In the genomic region with DNA sequence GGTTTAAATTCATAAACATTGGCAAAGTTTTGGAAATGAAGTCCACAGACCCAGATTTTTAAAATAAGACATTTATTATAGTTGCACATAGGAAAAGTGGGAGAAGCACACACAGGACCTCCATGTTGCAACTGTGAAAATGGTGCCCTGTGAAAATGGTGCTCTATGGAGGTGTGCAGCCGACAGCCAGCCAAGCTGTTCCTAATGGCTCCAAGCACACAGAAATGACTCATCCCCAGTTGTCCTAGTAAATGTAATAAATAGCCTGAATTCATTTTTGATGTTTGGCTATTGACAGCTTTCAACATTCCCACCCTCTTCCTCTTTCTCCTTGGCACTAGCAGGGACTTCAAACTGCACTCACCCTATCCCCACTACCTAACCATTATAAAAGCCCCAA, we compare ENCODE assay signal across 19 cellular contexts.
"Had no signal": no experiment of that assay in that cellular context is flagged by ENCODE, and none has a peak within 500 bp of the region (broad histone marks: within the 10 kb centered on the region; RNA-seq: fewer than 3 reads in every experiment).

No MANE protein-coding gene starts in this region.

- H3K4me1 ChIP-seq: heart left ventricle, psoas muscle, testis, tibial nerve, upper lobe of right lung, vagina had no signal

- DNase-seq: heart left ventricle; hippocampal formation; kidney glomerular epithelial cell; mammary epithelial cell; mucosa of descending colon; naive thymus-derived CD8-positive, alpha-beta T cell; psoas muscle; stimulated activated CD4-positive, alpha-beta T cell treated with anti-CD3 and anti-CD28 coated beads, Interleukin-2, amount 100 ng/mL, for 24 hours; stimulated activated CD4-positive, alpha-beta T cell treated with anti-CD3 and anti-CD28 coated beads, Interleukin-4, amount 100 ng/mL, for 4 hours; stimulated activated naive B cell treated with anti-CD40 and anti-IgM and Interleukin-4, amounts not matched to agents 10 μg/mL and 1 μg/mL and 100 μg/mL, for 72 hours; stimulated activated naive CD8-positive, alpha-beta T cell treated with anti-CD3 and anti-CD28 coated beads, Interleukin-15, amount 100 ng/mL, for 72 hours; testis; upper lobe of right lung had no signal

- H3K27me3 ChIP-seq: heart left ventricle, neutrophil, testis, tibial nerve, upper lobe of right lung, vagina had no signal

- H3K36me3 ChIP-seq: heart left ventricle, neutrophil, tibial nerve, upper lobe of right lung, vagina had no signal

- H3K9me3 ChIP-seq: heart left ventricle, mucosa of descending colon, neutrophil, psoas muscle, testis, tibial nerve, upper lobe of right lung, vagina had no signal

- FAIRE-seq: frontal cortex had no signal

- H3K4me3 ChIP-seq: heart left ventricle, mucosa of descending colon, psoas muscle, skin epidermis, testis, tibial nerve, upper lobe of right lung, vagina had no signal

- ATAC-seq: heart left ventricle; mucosa of descending colon; naive thymus-derived CD8-positive, alpha-beta T cell; psoas muscle; sciatic nerve; stimulated activated naive B cell treated with anti-CD40 and anti-IgM and Interleukin-4, amounts not matched to agents 10 μg/mL and 1 μg/mL and 100 μg/mL, for 72 hours; stimulated activated naive CD8-positive, alpha-beta T cell treated with anti-CD3 and anti-CD28 coated beads, Interleukin-15, amount 100 ng/mL, for 72 hours; upper lobe of right lung had no signal

- H3K27ac ChIP-seq: heart left ventricle, neutrophil, psoas muscle, skin epidermis, testis, tibial nerve, upper lobe of right lung, vagina had no signal
